ENCODE assay signal across 11 cellular contexts in genomic region chr22:46377566-46378498, GRCh38. TPM values are rescaled to one million over a fixed set of nuclear protein-coding genes. Genes with fewer than 3 reads are reported as not detected.
DNase-seq lines count a peak whose midpoint lies in the region; ATAC-seq and TF ChIP-seq lines count a peak whose summit lies in the region.
"Had no signal": no experiment of that assay in that cellular context is flagged by ENCODE, and none has a peak within 500 bp of the region (broad histone marks: within the 10 kb centered on the region; RNA-seq: fewer than 3 reads in every experiment).

No MANE protein-coding gene starts in this region.

- peak overlapping the region; percentile 49 for H3K4me3 Mint-ChIP-seq in type B pancreatic cell

- ATAC-seq in GM19452 (IDR thresholded peaks at IDR 0.05; ENCODE audit: unreplicated experiment) = no peak

- H3K27ac Mint-ChIP-seq in type B pancreatic cell = peak overlapping the region; percentile 85

- peaks cover 35% of the 10 kb centered on the region for H3K4me1 Mint-ChIP-seq in type B pancreatic cell (ENCODE audit: unreplicated experiment)

- peaks cover 4% of the 10 kb centered on the region for H3K27me3 Mint-ChIP-seq in type B pancreatic cell

- H3K9me3 Mint-ChIP-seq in type B pancreatic cell = peaks cover 5% of the 10 kb centered on the region

- TF ChIP-seq CTCF in type B pancreatic cell (conservative IDR thresholded peaks at IDR 0.05) = no peak

- DNase-seq in HS-5 (ENCODE audit: low read depth) (peak; percentile 10), astrocyte of the hippocampus (ENCODE audit: low read depth, low spot score) (peak; percentile 83), kidney tubule cell (ENCODE audit: low spot score) (peak; percentile 97), type B pancreatic cell (ENCODE audit: extremely low spot score, unreplicated experiment) (no peak), mesenteric fat pad (ENCODE audit: low spot score) (no peak), NCI-H146 (lab: John Stamatoyannopoulos, UW) (no peak), middle frontal gyrus (ENCODE audit: extremely low spot score, low spot score) (no peak)
- DNase-seq: activated naive CD4-positive, alpha-beta T cell treated with Interleukin-2 at 50 U/mL for 16 hours; NCI-H1048; nucleus accumbens had no signal

- peaks cover 11% of the 10 kb centered on the region for H3K36me3 Mint-ChIP-seq in type B pancreatic cell

RNA-seq across cellular contexts. Expression of gene TRMU, which starts 42.3 kb away (rescaled TPM):
- total RNA-seq in type B pancreatic cell (ENCODE audit: low replicate concordance) (46.6 and 68.4 TPM in 2 replicates), mesenteric fat pad (30.7 TPM)

Comparison
In these comparisons a context has a peak if more than half of its experiments do, and no peak if none do; other contexts are left out.
1. DNase-seq: peak in HS-5 (single experiment), astrocyte of the hippocampus (single experiment) and kidney tubule cell (single experiment); none in type B pancreatic cell (single experiment), mesenteric fat pad (single experiment), NCI-H146 (single experiment) and middle frontal gyrus (single experiment).